ENCODE assay signal across 8 cellular contexts in the genomic region with DNA sequence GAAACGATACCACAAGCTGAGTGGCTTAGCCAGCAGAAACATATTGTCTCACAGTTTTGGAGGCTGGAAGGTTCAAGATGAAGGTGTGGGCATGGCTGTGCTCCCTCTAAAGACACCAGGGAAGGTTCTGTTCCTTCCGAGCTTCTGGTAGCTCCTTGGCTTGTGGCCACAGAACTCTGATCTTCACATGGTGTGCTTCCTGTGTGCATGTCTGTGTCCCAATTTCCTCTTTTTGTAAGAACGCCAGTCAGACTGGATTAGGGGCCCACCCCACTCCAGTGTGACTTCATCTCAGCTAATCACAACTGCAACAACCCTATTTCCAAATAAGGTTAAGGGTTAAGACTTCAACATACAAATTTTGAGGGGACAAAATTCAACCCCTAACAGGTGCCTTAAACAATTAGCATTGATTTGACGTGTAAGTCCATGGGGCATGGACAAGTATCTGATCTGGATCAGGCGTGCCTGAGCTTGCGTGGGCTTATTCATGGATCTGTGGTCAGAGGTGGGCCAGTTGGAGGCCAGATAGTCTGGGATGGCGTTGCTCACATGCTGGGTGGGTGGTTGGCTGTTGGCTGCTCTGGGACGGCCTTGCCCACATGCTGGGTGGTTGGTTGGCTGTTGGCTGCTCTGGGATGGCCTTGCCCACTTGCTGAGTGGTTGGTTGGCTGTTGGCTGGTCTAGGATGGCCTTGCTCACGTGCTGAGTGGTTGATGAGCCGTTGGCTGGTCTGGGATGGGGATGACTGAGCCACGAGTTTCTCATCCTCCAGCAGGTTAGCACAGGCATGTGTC.
DNase-seq lines count a peak whose midpoint lies in the region; ATAC-seq lines count a peak whose summit lies in the region.

No MANE protein-coding gene starts in this region.

- DNase-seq in GM23248 (peak; percentile 25), UCSD-AML1 (lab: John Stamatoyannopoulos, UW; ENCODE audit: unreplicated experiment) (peak; percentile 74), globus pallidus (ENCODE audit: low spot score) (peak; percentile 62), NCI-H1417 treated with DMSO at 0.1 percent for 48 hours (lab: John Stamatoyannopoulos, UW) (no peak)
- no peak for DNase-seq in stimulated activated naive CD4-positive, alpha-beta T cell treated with Interleukin-2 at 50 U/mL for 16 hours (lab: John Stamatoyannopoulos, UW)
- DNase-seq in activated CD8-positive, alpha-beta memory T cell treated with anti-CD3 and anti-CD28 coated beads, Interleukin-2, amount 10 ng/mL, durations not matched to agents 7 days and 5 days, result no peak

- H3K9me2 ChIP-seq in GM23248 (ENCODE audit: insufficient read depth), result no peaks in the 10 kb centered on the region

- no peaks in the 10 kb centered on the region for H3K27me3 Mint-ChIP-seq in activated CD8-positive, alpha-beta memory T cell treated with anti-CD3 and anti-CD28 coated beads, Interleukin-2, amount 10 ng/mL, durations not matched to agents 7 days and 5 days

- no peak for ATAC-seq in HG03439 (IDR thresholded peaks at IDR 0.05; ENCODE audit: unreplicated experiment)
- ATAC-seq in activated CD8-positive, alpha-beta memory T cell treated with anti-CD3 and anti-CD28 coated beads, Interleukin-2, amount 10 ng/mL, durations not matched to agents 7 days and 5 days, result no peak

- H3K4me3 ChIP-seq in GM23248 (no peak overlapping the region), skeletal muscle tissue (ENCODE audit: low read length in 3 of 3) (no peak overlapping the region)

- H3K27ac ChIP-seq in GM23248 (no peak overlapping the region), skeletal muscle tissue (ENCODE audit: low read depth, low read length) (peak overlapping the region; percentile 45)

- H3K79me2 ChIP-seq in GM23248 (ENCODE audit: insufficient read depth), result no peaks in the 10 kb centered on the region

- no peak overlapping the region for H3K27ac Mint-ChIP-seq in activated CD8-positive, alpha-beta memory T cell treated with anti-CD3 and anti-CD28 coated beads, Interleukin-2, amount 10 ng/mL, durations not matched to agents 7 days and 5 days

- no peak overlapping the region for H3K4me3 Mint-ChIP-seq in activated CD8-positive, alpha-beta memory T cell treated with anti-CD3 and anti-CD28 coated beads, Interleukin-2, amount 10 ng/mL, durations not matched to agents 7 days and 5 days

- no peaks in the 10 kb centered on the region for H4K20me1 ChIP-seq in GM23248 (ENCODE audit: insufficient read depth)

- CTCF ChIA-PET in activated CD8-positive, alpha-beta memory T cell treated with anti-CD3 and anti-CD28 coated beads, Interleukin-2, amount 10 ng/mL, durations not matched to agents 7 days and 5 days (lab: Charles Lee), result no interaction called here

- H3K9me3 ChIP-seq in GM23248 (ENCODE audit: low read depth) (no peaks in the 10 kb centered on the region), skeletal muscle tissue (ENCODE audit: control insufficient read depth in 3 of 3, low read length in 3 of 3) (no peaks in the 10 kb centered on the region)

- H3K4me2 ChIP-seq in GM23248 (ENCODE audit: unreplicated experiment), result no peak overlapping the region

- no peak overlapping the region for H3K9ac ChIP-seq in GM23248
- H3K9ac ChIP-seq in skeletal muscle tissue (ENCODE audit: low read depth in 1 of 3, low read length in 3 of 3), result no peak overlapping the region

- H3K4me1 Mint-ChIP-seq in activated CD8-positive, alpha-beta memory T cell treated with anti-CD3 and anti-CD28 coated beads, Interleukin-2, amount 10 ng/mL, durations not matched to agents 7 days and 5 days, result peaks cover 21% of the 10 kb centered on the region

- H3K4me1 ChIP-seq in GM23248 (ENCODE audit: insufficient read depth) (no peaks in the 10 kb centered on the region), skeletal muscle tissue (ENCODE audit: control insufficient read depth in 3 of 3, insufficient read depth in 3 of 3, low read length in 3 of 3) (peaks cover 3 to 35% (median 17%) of the 10 kb centered on the region in 3 donors)

- peaks cover 57% of the 10 kb centered on the region for H3K36me3 Mint-ChIP-seq in activated CD8-positive, alpha-beta memory T cell treated with anti-CD3 and anti-CD28 coated beads, Interleukin-2, amount 10 ng/mL, durations not matched to agents 7 days and 5 days

- H3K27me3 ChIP-seq in GM23248 (replicated peaks; ENCODE audit: insufficient read depth) (no peaks in the 10 kb centered on the region), skeletal muscle tissue (ENCODE audit: control insufficient read depth in 3 of 3, insufficient read depth in 3 of 3, low read length in 3 of 3) (no peaks in the 10 kb centered on the region)

- H2AFZ ChIP-seq in GM23248, result no peak overlapping the region

- no peaks in the 10 kb centered on the region for H3F3A ChIP-seq in GM23248 (ENCODE audit: insufficient read depth)

- in situ Hi-C loops in GM23248 (cut with MboI), result no loop called here

- WGBS in GM23248 (ENCODE audit: low coverage in 1 of 2, low lambda C conversion rate in 2 of 2, missing lambda C conversion rate in 2 of 2), 2 experiments, result 55 to 61% methylated on average over 11 of the region's 11 CpGs

- H3K9me3 Mint-ChIP-seq in activated CD8-positive, alpha-beta memory T cell treated with anti-CD3 and anti-CD28 coated beads, Interleukin-2, amount 10 ng/mL, durations not matched to agents 7 days and 5 days (ENCODE audit: low read depth), result no peaks in the 10 kb centered on the region

- no peaks in the 10 kb centered on the region; the same call in 1 of the 2 replicates for H3K36me3 ChIP-seq in GM23248 (ENCODE audit: low read depth)
- H3K36me3 ChIP-seq in skeletal muscle tissue (ENCODE audit: control insufficient read depth in 3 of 3, insufficient read depth in 3 of 3, low read length in 3 of 3), result peaks cover 0 to 3% (median 3%) of the 10 kb centered on the region in 3 donors

Comparison
In these comparisons a context has a peak if more than half of its experiments do, and no peak if none do; other contexts are left out.
1. DNase-seq: peak in GM23248 (single experiment), UCSD-AML1 (single experiment) and globus pallidus (single experiment); none in stimulated activated naive CD4-positive, alpha-beta T cell treated with Interleukin-2 at 50 U/mL for 16 hours (single experiment), NCI-H1417 treated with DMSO at 0.1 percent for 48 hours (single experiment) and activated CD8-positive, alpha-beta memory T cell treated with anti-CD3 and anti-CD28 coated beads, Interleukin-2, amount 10 ng/mL, durations not matched to agents 7 days and 5 days (single experiment).